In the genomic region with DNA sequence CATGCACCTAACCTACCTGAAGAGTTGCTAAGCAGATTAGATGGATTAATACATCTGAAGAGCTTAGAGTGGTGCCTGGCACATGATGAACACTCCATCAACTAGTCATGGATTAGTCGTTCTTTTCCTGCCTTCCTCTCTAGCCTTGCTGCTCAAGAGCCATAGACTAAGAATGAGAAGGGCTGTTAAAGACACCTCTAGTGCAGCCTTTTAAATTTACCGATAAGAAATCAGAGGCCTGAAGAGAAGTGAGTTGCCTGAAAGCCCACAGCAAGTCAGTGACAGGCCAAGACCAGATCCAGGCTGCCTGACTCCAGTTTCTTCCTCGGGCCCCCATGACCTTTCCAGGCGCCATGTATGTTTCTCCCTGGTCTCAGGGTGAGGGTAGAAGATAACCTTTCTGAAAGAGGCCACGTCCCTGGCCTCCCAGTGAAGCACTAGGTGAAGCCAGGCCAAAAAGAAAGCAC, we compare ENCODE assay signal across 15 cellular contexts. TPM values are rescaled to one million over a fixed set of nuclear protein-coding genes. Genes with fewer than 3 reads are reported as not detected.
DNase-seq lines count a peak whose midpoint lies in the region; ATAC-seq, FAIRE-seq and TF ChIP-seq lines count a peak whose summit lies in the region.
"Had no signal": no experiment of that assay in that cellular context is flagged by ENCODE, and none has a peak within 500 bp of the region (broad histone marks: within the 10 kb centered on the region; RNA-seq: fewer than 3 reads in every experiment).

No MANE protein-coding gene starts in this region.

- no peak for FAIRE-seq in A549 (lab: Jason Lieb, UNC)

- no peaks in the 10 kb centered on the region for H3K27me3 ChIP-seq in rectal smooth muscle tissue (ENCODE audit: control insufficient read depth, insufficient read depth, low read length)

- POLR2A ChIA-PET in A549 (lab: Yijun Ruan, JAX), result no interaction called here

- no peak for TF ChIP-seq EP300 in A549 (IDR thresholded peaks at IDR 0.05)

- CTCF ChIA-PET in A549 (lab: Yijun Ruan, JAX), result interaction anchor here (0.9 to 2.9 kb wide), 10 partner anchors 8 to 181 kb away, joined by 3 to 10 read pairs (median 4); no protein-coding TSS in a partner anchor

- ATAC-seq in A549, result no peak
- ATAC-seq in HG03095 (IDR thresholded peaks at IDR 0.05; ENCODE audit: unreplicated experiment), result no peak
- ATAC-seq in GM21786 (IDR thresholded peaks at IDR 0.05; ENCODE audit: unreplicated experiment), result no peak
- ATAC-seq: activated T-cell treated with anti-CD3 and anti-CD28 coated beads, Interleukin-2, amount 50 U/mL, for 72 hours; natural killer cell had no signal

- H3K4me3 ChIP-seq in A549, result no peak overlapping the region
- H3K4me3 ChIP-seq in epithelial cell of esophagus (ENCODE audit: low read length), result no peak overlapping the region
- no peak overlapping the region for H3K4me3 ChIP-seq in rectal smooth muscle tissue (ENCODE audit: low read length)

- DNase-seq in A549 (ENCODE audit: low read depth in 1 of 2, low spot score in 1 of 2) (no peak), NCI-H82 (lab: John Stamatoyannopoulos, UW) (peak; percentile 81), epithelial cell of esophagus (ENCODE audit: low read depth) (peak; percentile 49), NCI-H1694 treated with DMSO at 0.1 percent for 48 hours (lab: John Stamatoyannopoulos, UW) (no peak), NCI-H2171 (lab: John Stamatoyannopoulos, UW) (no peak)
- DNase-seq: activated CD4-positive, alpha-beta T cell treated with anti-CD3 and anti-CD28 coated beads for 1 hour; activated T-cell treated with anti-CD3 and anti-CD28 coated beads, Interleukin-2, amount 50 U/mL, for 72 hours; KBM-7; natural killer cell; NCI-H1694; stimulated activated CD4-positive, alpha-beta T cell treated with anti-CD3 and anti-CD28 coated beads, Interleukin-12 subunit alpha, Interleukin-12 subunit beta, amount 100 ng/mL, for 4 hours had no signal

- H3K4me1 ChIP-seq in A549 (peaks cover 60% of the 10 kb centered on the region), rectal smooth muscle tissue (ENCODE audit: control insufficient read depth, insufficient read depth, low read length) (peaks cover 40% of the 10 kb centered on the region)

- TF ChIP-seq RAD21 in A549 (conservative IDR thresholded peaks at IDR 0.05 in 1 of 2, IDR thresholded peaks at IDR 0.05 in 1 of 2), result no peak

- TF ChIP-seq CTCF in A549 (IDR thresholded peaks at IDR 0.05) (no peak), epithelial cell of esophagus (IDR thresholded peaks at IDR 0.05; ENCODE audit: insufficient read depth, low read depth, low read length, missing control alignments) (no peak)

- no peaks in the 10 kb centered on the region for H3K9me3 ChIP-seq in A549

- H3K27ac ChIP-seq in A549, result peak overlapping the region; percentile 15 to 59; a peak in 3 of 6 replicates
- peak overlapping the region; percentile 68 for H3K27ac ChIP-seq in rectal smooth muscle tissue (ENCODE audit: low read depth, low read length)
- H3K27ac ChIP-seq: epithelial cell of prostate had no signal

- H3K36me3 ChIP-seq in rectal smooth muscle tissue (ENCODE audit: control insufficient read depth, insufficient read depth, low read length), result no peaks in the 10 kb centered on the region

- peak overlapping the region; percentile 57 for H3K4me2 ChIP-seq in A549

- TF ChIP-seq POLR2A in A549 (IDR thresholded peaks at IDR 0.05; ENCODE audit: low read length), result no peak

- H3K9ac ChIP-seq in rectal smooth muscle tissue (ENCODE audit: low read length), result no peak overlapping the region

- 91% methylated on average over 5 of the region's 5 CpGs for WGBS in A549 (ENCODE audit: missing lambda C conversion rate)

TF ChIP-seq in A549, 52 proteins besides CTCF, POLR2A, EP300 and RAD21:
- TF ChIP-seq, protein P1, sequence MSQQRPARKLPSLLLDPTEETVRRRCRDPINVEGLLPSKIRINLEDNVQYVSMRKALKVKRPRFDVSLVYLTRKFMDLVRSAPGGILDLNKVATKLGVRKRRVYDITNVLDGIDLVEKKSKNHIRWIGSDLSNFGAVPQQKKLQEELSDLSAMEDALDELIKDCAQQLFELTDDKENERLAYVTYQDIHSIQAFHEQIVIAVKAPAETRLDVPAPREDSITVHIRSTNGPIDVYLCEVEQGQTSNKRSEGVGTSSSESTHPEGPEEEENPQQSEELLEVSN (IDR thresholded peaks at IDR 0.05; ENCODE audit: borderline replicate concordance, low read depth), result no peak
- TF ChIP-seq, protein P2, sequence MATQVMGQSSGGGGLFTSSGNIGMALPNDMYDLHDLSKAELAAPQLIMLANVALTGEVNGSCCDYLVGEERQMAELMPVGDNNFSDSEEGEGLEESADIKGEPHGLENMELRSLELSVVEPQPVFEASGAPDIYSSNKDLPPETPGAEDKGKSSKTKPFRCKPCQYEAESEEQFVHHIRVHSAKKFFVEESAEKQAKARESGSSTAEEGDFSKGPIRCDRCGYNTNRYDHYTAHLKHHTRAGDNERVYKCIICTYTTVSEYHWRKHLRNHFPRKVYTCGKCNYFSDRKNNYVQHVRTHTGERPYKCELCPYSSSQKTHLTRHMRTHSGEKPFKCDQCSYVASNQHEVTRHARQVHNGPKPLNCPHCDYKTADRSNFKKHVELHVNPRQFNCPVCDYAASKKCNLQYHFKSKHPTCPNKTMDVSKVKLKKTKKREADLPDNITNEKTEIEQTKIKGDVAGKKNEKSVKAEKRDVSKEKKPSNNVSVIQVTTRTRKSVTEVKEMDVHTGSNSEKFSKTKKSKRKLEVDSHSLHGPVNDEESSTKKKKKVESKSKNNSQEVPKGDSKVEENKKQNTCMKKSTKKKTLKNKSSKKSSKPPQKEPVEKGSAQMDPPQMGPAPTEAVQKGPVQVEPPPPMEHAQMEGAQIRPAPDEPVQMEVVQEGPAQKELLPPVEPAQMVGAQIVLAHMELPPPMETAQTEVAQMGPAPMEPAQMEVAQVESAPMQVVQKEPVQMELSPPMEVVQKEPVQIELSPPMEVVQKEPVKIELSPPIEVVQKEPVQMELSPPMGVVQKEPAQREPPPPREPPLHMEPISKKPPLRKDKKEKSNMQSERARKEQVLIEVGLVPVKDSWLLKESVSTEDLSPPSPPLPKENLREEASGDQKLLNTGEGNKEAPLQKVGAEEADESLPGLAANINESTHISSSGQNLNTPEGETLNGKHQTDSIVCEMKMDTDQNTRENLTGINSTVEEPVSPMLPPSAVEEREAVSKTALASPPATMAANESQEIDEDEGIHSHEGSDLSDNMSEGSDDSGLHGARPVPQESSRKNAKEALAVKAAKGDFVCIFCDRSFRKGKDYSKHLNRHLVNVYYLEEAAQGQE (IDR thresholded peaks at IDR 0.05), result no peak
- TF ChIP-seq NR3C1 (IDR thresholded peaks at IDR 0.05) (no peak), KDM1A (IDR thresholded peaks at IDR 0.05; ENCODE audit: low read depth) (no peak), EHMT2 (IDR thresholded peaks at IDR 0.05; ENCODE audit: low read depth) (no peak), RFX5 (IDR thresholded peaks at IDR 0.05) (no peak), JUNB (IDR thresholded peaks at IDR 0.05) (no peak), CBX2 (IDR thresholded peaks at IDR 0.05; ENCODE audit: borderline replicate concordance, low read depth) (no peak)
- TF ChIP-seq, protein P3, sequence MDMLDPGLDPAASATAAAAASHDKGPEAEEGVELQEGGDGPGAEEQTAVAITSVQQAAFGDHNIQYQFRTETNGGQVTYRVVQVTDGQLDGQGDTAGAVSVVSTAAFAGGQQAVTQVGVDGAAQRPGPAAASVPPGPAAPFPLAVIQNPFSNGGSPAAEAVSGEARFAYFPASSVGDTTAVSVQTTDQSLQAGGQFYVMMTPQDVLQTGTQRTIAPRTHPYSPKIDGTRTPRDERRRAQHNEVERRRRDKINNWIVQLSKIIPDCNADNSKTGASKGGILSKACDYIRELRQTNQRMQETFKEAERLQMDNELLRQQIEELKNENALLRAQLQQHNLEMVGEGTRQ (IDR thresholded peaks at IDR 0.05), result no peak
- TF ChIP-seq, protein P4, sequence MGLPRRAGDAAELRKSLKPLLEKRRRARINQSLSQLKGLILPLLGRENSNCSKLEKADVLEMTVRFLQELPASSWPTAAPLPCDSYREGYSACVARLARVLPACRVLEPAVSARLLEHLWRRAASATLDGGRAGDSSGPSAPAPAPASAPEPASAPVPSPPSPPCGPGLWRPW (IDR thresholded peaks at IDR 0.05), result no peak

RNA-seq across cellular contexts. Expression of a gene that starts 6.5 kb away (rescaled TPM):
- 89.0 and 89.6 TPM in 2 replicates for polyA plus RNA-seq in A549 (2011; rRNA removed)
- 159 and 209 TPM in 2 replicates for polyA plus RNA-seq in A549 (2012; cell fraction: cytosol; rRNA removed)
- 211 and 234 TPM in 2 replicates for polyA plus RNA-seq in A549 (2012; cell fraction: nucleus; rRNA removed)
- polyA plus RNA-seq in A549 (2017; fragmentation: RNase III; extraction: RNeasy Plus Mini Kit Qiagen cat#74134 plus additional on column Dnase treatment), result 49.3 to 60.2 TPM (median 54.4 TPM) in 3 replicates
- 132 and 156 TPM in 2 replicates for polyA minus RNA-seq in A549 (2011; rRNA and poly(A)+ RNA removed)

RNA-seq across cellular contexts. Expression of a gene that starts 41.1 kb away (rescaled TPM):
- polyA plus RNA-seq in A549 (2011; rRNA removed), result 0.16 and 0.24 TPM in 2 replicates
- polyA plus RNA-seq in A549 (2012; cell fraction: cytosol; rRNA removed), result 0.17 and 0.21 TPM in 2 replicates
- polyA plus RNA-seq in A549 (2012; cell fraction: nucleus; rRNA removed), result 0.06 and 0.16 TPM in 2 replicates
- 0.09 to 0.21 TPM (median 0.15 TPM) in 3 replicates for polyA plus RNA-seq in A549 (2017; fragmentation: RNase III; extraction: RNeasy Plus Mini Kit Qiagen cat#74134 plus additional on column Dnase treatment)
- 0.12 and 0.19 TPM in 2 replicates for polyA minus RNA-seq in A549 (2011; rRNA and poly(A)+ RNA removed)

Comparison
In these comparisons a context has a peak if more than half of its experiments do, and no peak if none do; other contexts are left out.
1. DNase-seq: peak in NCI-H82 (single experiment) and epithelial cell of esophagus (single experiment); none in A549 (0 of 2), NCI-H1694 treated with DMSO at 0.1 percent for 48 hours (single experiment) and NCI-H2171 (single experiment).